Comparison of ENCODE assay signal across 8 cellular contexts in genomic region chr20:46894971-46895905, GRCh38. TPM values are rescaled to one million over a fixed set of nuclear protein-coding genes. Genes with fewer than 3 reads are reported as not detected.
DNase-seq lines count a peak whose midpoint lies in the region; ATAC-seq, FAIRE-seq and TF ChIP-seq lines count a peak whose summit lies in the region.

No MANE protein-coding gene starts in this region.

- no TSS peak for BruUV-seq in PC-3 (replicated peaks; lab: Mats Ljungman, UMichigan)

- no peaks in the 10 kb centered on the region; the same call in 1 of the 2 replicates for H3K4me1 ChIP-seq in PC-3 (ENCODE audit: insufficient read depth, low read length)
- H3K4me1 ChIP-seq in rectal smooth muscle tissue (ENCODE audit: control insufficient read depth, insufficient read depth, low read length) = no peaks in the 10 kb centered on the region

- CTCF ChIA-PET in PC-3 (lab: Charles Lee) = no interaction called here

- H3K4me3 Mint-ChIP-seq in immature natural killer cell = no peak overlapping the region

- no peak overlapping the region for H3K27ac Mint-ChIP-seq in immature natural killer cell

- H4K20me1 ChIP-seq in PC-3 (ENCODE audit: low read length) = 0 out of 2 replicates have a peak, but pooled peaks cover 3% of the 10 kb centered on the region

- no peak for TF ChIP-seq CTCF in GM06990 (IDR thresholded peaks at IDR 0.05; ENCODE audit: insufficient read depth, low read length, poor library complexity, severe bottlenecking)
- no peak for TF ChIP-seq CTCF in PC-3 (conservative IDR thresholded peaks at IDR 0.05; ENCODE audit: low read depth, low read length)
- TF ChIP-seq CTCF in GM10266 (IDR thresholded peaks at IDR 0.05; ENCODE audit: control insufficient read depth, insufficient read depth, low read depth, missing control alignments) = no peak
- TF ChIP-seq CTCF in omental fat pad (IDR thresholded peaks at IDR 0.05) = no peak

- intact Hi-C loops in PC-3 (cut with micrococcal nuclease) = no loop called here
- intact Hi-C loops in Right ventricle myocardium superior (cut with DNase I) = no loop called here

- H3K9me2 ChIP-seq in PC-3 (replicated peaks; ENCODE audit: low read length) = no peaks in the 10 kb centered on the region

- FAIRE-seq in GM12891 (lab: Jason Lieb, UNC) = no peak

- peak overlapping the region; percentile 8 for H3K4me2 ChIP-seq in PC-3 (ENCODE audit: low read length)

- no peaks in the 10 kb centered on the region for H3K4me1 Mint-ChIP-seq in immature natural killer cell

- DNase-seq in GM06990 (ENCODE audit: extremely low read depth, insufficient read length) (no peak), PC-3 (peak; percentile 31), Right ventricle myocardium superior (no peak), GM10266 (ENCODE audit: extremely low spot score) (no peak), immature natural killer cell (no peak), GM12891 (ENCODE audit: insufficient read length, low spot score) (no peak), omental fat pad (ENCODE audit: low spot score) (no peak)

- peaks cover 0 to 2% (median 0%) of the 10 kb centered on the region in 6 donors for H3K9me3 Mint-ChIP-seq in immature natural killer cell

- no peak for TF ChIP-seq POLR2A in GM12891 (IDR thresholded peaks at IDR 0.05; ENCODE audit: low read depth, low read length)

- no peak overlapping the region for H3K27ac ChIP-seq in PC-3 (ENCODE audit: low read length)
- no peak overlapping the region for H3K27ac ChIP-seq in rectal smooth muscle tissue (ENCODE audit: low read depth, low read length)

- peaks cover 9 to 24% (median 11%) of the 10 kb centered on the region in 3 donors for H3K27me3 Mint-ChIP-seq in immature natural killer cell (ENCODE audit: low read depth in 3 of 3)

- H3K9ac ChIP-seq in PC-3 (ENCODE audit: low read length) = no peak overlapping the region
- no peak overlapping the region for H3K9ac ChIP-seq in rectal smooth muscle tissue (ENCODE audit: low read length)

- H2AFZ ChIP-seq in PC-3 (ENCODE audit: low read length) = no peak overlapping the region

- no peaks in the 10 kb centered on the region for H3K36me3 ChIP-seq in GM06990 (ENCODE audit: control insufficient read depth, insufficient read depth, low read length)
- H3K36me3 ChIP-seq in PC-3 (ENCODE audit: low read depth, low read length) = no peaks in the 10 kb centered on the region
- H3K36me3 ChIP-seq in rectal smooth muscle tissue (ENCODE audit: control insufficient read depth, insufficient read depth, low read length) = no peaks in the 10 kb centered on the region

- peak overlapping the region; percentile 88 for H3K4me3 ChIP-seq in GM06990 (replicated peaks; ENCODE audit: low read depth, low read length)
- no peak overlapping the region for H3K4me3 ChIP-seq in PC-3 (ENCODE audit: low read length)
- peak overlapping the region; percentile 66 for H3K4me3 ChIP-seq in rectal smooth muscle tissue (ENCODE audit: low read length)

- ATAC-seq in PC-3 (no peak), Right ventricle myocardium superior (ENCODE audit: poor library complexity) (peak; percentile 18), omental fat pad (ENCODE audit: low FRiP score) (no peak)

- H3K27me3 ChIP-seq in GM06990 (replicated peaks; ENCODE audit: control insufficient read depth, insufficient read depth, low read length) (no peaks in the 10 kb centered on the region), PC-3 (ENCODE audit: low read length) (peaks cover 79% of the 10 kb centered on the region), rectal smooth muscle tissue (ENCODE audit: control insufficient read depth, insufficient read depth, low read length) (peaks cover 2% of the 10 kb centered on the region)

- no peaks in the 10 kb centered on the region for H3F3A ChIP-seq in PC-3 (ENCODE audit: low read length, unreplicated experiment)

- POLR2A ChIA-PET in PC-3 (lab: Charles Lee; ENCODE audit: unreplicated experiment) = no interaction called here

- no peaks in the 10 kb centered on the region for H3K36me3 Mint-ChIP-seq in immature natural killer cell

- peaks cover 6% of the 10 kb centered on the region; the same call in 1 of the 2 replicates for H3K9me3 ChIP-seq in PC-3 (ENCODE audit: low read length)

- H3K79me2 ChIP-seq in PC-3 (ENCODE audit: low read length) = no peaks in the 10 kb centered on the region

TF ChIP-seq in GM12891, 5 proteins besides CTCF, POLR2A, EP300 and RAD21:
- TF ChIP-seq POLR2AphosphoS5 (IDR thresholded peaks at IDR 0.05; ENCODE audit: low read depth, low read length) (no peak), POU2F2 (IDR thresholded peaks at IDR 0.05; ENCODE audit: low read depth, low read length) (no peak), PAX5 (IDR thresholded peaks at IDR 0.05; ENCODE audit: insufficient read depth, low read length, severe bottlenecking) (no peak), TAF1 (IDR thresholded peaks at IDR 0.05; ENCODE audit: low read depth, low read length) (no peak), SPI1 (IDR thresholded peaks at IDR 0.05; ENCODE audit: low read depth, low read length) (no peak)

RNA-seq across cellular contexts. Expression of gene EYA2, which starts 0.6 kb away (rescaled TPM):
- total RNA-seq in PC-3 (2014; rRNA removed) = 0.29 and 0.33 TPM in 2 replicates
- total RNA-seq in Right ventricle myocardium superior = 0.65 TPM
- not detected for polyA plus RNA-seq in immature natural killer cell
- polyA plus RNA-seq in GM12891 (2012; ENCODE audit: low read depth, missing spikeins) = not detected
- total RNA-seq in omental fat pad = 10 to 100 TPM in 1 of 4 donors, 1 to 10 TPM in 3; 8.9 to 18.0 (median 9.5) TPM
